1 cellular context compared by ENCODE assay signal in genomic region chr3:49158108-49158709, GRCh38.
TF ChIP-seq lines count a peak whose summit lies in the region.

No MANE protein-coding gene starts in this region.

TF ChIP-seq in HepG2, 621 proteins besides CTCF, POLR2A, EP300 and RAD21 (continued from another document and continues in another):
- TF ChIP-seq KAT2B (IDR thresholded peaks at IDR 0.05; ENCODE audit: borderline replicate concordance, low read depth, low read length) (no peak), HCFC1 (IDR thresholded peaks at IDR 0.05; ENCODE audit: low read depth, low read length) (no peak), PAXIP1 (CRISPR knock-in tag; conservative IDR thresholded peaks at IDR 0.05) (no peak), GTF2F1 (IDR thresholded peaks at IDR 0.05; ENCODE audit: low read length) (no peak), SIX4 (CRISPR knock-in tag; IDR thresholded peaks at IDR 0.05) (no peak), MED1 (CRISPR knock-in tag; IDR thresholded peaks at IDR 0.05) (no peak), ZNF367 (CRISPR knock-in tag; IDR thresholded peaks at IDR 0.05; ENCODE audit: borderline replicate concordance) (no peak), KLF11 (CRISPR knock-in tag; IDR thresholded peaks at IDR 0.05) (no peak), PITX1 (CRISPR knock-in tag; IDR thresholded peaks at IDR 0.05) (no peak), HNF4G (IDR thresholded peaks at IDR 0.05; ENCODE audit: borderline replicate concordance, low read depth, low read length) (peak; percentile 99), HNF4G (CRISPR knock-in tag; IDR thresholded peaks at IDR 0.05; ENCODE audit: borderline replicate concordance, low read depth) (peak; percentile 92), ZNF350 (CRISPR knock-in tag; IDR thresholded peaks at IDR 0.05; ENCODE audit: borderline replicate concordance, low read depth) (no peak), ZNF326 (CRISPR knock-in tag; IDR thresholded peaks at IDR 0.05; ENCODE audit: borderline replicate concordance) (0 out of 2 replicates have a peak, but pooled peaks have one; percentile 35), NR2F6 (IDR thresholded peaks at IDR 0.05) (peak; percentile 100), NR2F6 (CRISPR knock-in tag; IDR thresholded peaks at IDR 0.05) (peak; percentile 100), ZNF704 (CRISPR knock-in tag; IDR thresholded peaks at IDR 0.05; ENCODE audit: borderline replicate concordance) (no peak), CREB1 (IDR thresholded peaks at IDR 0.05) (no peak), CREB1 (CRISPR knock-in tag; IDR thresholded peaks at IDR 0.05) (no peak), ZBED4 (CRISPR knock-in tag; IDR thresholded peaks at IDR 0.05; ENCODE audit: borderline replicate concordance) (no peak), CC2D1A (CRISPR knock-in tag; IDR thresholded peaks at IDR 0.05) (no peak), NCOA5 (CRISPR knock-in tag; IDR thresholded peaks at IDR 0.05) (no peak), SOX6 (IDR thresholded peaks at IDR 0.05) (no peak), SOX6 (CRISPR knock-in tag; IDR thresholded peaks at IDR 0.05) (no peak), ZMYM3 (CRISPR knock-in tag; IDR thresholded peaks at IDR 0.05) (no peak), MAFF (IDR thresholded peaks at IDR 0.05; ENCODE audit: low read depth, low read length) (no peak), HNF4A (CRISPR knock-in tag; IDR thresholded peaks at IDR 0.05) (peak; percentile 91), ZNF598 (CRISPR knock-in tag; IDR thresholded peaks at IDR 0.05; ENCODE audit: borderline replicate concordance) (no peak), ZMYM2 (CRISPR knock-in tag; IDR thresholded peaks at IDR 0.05) (no peak), HNRNPL (IDR thresholded peaks at IDR 0.05; ENCODE audit: low read depth, low read length) (no peak), TARDBP (CRISPR knock-in tag; IDR thresholded peaks at IDR 0.05) (no peak), PRMT3 (CRISPR knock-in tag; IDR thresholded peaks at IDR 0.05; ENCODE audit: borderline replicate concordance, low read depth) (no peak), ZNF883 (CRISPR knock-in tag; IDR thresholded peaks at IDR 0.05; ENCODE audit: not compliant biosample characterization) (no peak), ZIK1 (CRISPR knock-in tag; IDR thresholded peaks at IDR 0.05; ENCODE audit: borderline replicate concordance, low read depth) (no peak), NFATC3 (CRISPR knock-in tag; IDR thresholded peaks at IDR 0.05) (no peak), ZNF235 (CRISPR knock-in tag; IDR thresholded peaks at IDR 0.05; ENCODE audit: borderline replicate concordance) (no peak), HMGXB3 (CRISPR knock-in tag; IDR thresholded peaks at IDR 0.05; ENCODE audit: borderline replicate concordance) (no peak), THYN1 (CRISPR knock-in tag; IDR thresholded peaks at IDR 0.05; ENCODE audit: borderline replicate concordance, low read depth) (no peak), SP4 (CRISPR knock-in tag; IDR thresholded peaks at IDR 0.05) (no peak), AGO2 (optimal IDR thresholded peaks at IDR 0.05; ENCODE audit: low read depth, low read length) (no peak), ZNF841 (CRISPR knock-in tag; IDR thresholded peaks at IDR 0.05; ENCODE audit: borderline replicate concordance) (no peak), THAP11 (CRISPR knock-in tag; IDR thresholded peaks at IDR 0.05) (peak; percentile 39; the same call in 1 of the 2 replicates), ZSCAN29 (CRISPR knock-in tag; conservative IDR thresholded peaks at IDR 0.05) (no peak), SMAD3 (CRISPR knock-in tag; IDR thresholded peaks at IDR 0.05) (0 out of 2 replicates have a peak, but pooled peaks have one; percentile 23), ISL2 (CRISPR knock-in tag; IDR thresholded peaks at IDR 0.05) (no peak)
- TF ChIP-seq, protein P1, sequence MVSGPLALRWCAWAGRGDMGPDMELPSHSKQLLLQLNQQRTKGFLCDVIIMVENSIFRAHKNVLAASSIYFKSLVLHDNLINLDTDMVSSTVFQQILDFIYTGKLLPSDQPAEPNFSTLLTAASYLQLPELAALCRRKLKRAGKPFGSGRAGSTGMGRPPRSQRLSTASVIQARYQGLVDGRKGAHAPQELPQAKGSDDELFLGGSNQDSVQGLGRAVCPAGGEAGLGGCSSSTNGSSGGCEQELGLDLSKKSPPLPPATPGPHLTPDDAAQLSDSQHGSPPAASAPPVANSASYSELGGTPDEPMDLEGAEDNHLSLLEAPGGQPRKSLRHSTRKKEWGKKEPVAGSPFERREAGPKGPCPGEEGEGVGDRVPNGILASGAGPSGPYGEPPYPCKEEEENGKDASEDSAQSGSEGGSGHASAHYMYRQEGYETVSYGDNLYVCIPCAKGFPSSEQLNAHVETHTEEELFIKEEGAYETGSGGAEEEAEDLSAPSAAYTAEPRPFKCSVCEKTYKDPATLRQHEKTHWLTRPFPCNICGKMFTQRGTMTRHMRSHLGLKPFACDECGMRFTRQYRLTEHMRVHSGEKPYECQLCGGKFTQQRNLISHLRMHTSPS (CRISPR knock-in tag; IDR thresholded peaks at IDR 0.05; ENCODE audit: low read depth), result no peak
- TF ChIP-seq, protein P2, sequence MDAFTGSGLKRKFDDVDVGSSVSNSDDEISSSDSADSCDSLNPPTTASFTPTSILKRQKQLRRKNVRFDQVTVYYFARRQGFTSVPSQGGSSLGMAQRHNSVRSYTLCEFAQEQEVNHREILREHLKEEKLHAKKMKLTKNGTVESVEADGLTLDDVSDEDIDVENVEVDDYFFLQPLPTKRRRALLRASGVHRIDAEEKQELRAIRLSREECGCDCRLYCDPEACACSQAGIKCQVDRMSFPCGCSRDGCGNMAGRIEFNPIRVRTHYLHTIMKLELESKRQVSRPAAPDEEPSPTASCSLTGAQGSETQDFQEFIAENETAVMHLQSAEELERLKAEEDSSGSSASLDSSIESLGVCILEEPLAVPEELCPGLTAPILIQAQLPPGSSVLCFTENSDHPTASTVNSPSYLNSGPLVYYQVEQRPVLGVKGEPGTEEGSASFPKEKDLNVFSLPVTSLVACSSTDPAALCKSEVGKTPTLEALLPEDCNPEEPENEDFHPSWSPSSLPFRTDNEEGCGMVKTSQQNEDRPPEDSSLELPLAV (CRISPR knock-in tag; conservative IDR thresholded peaks at IDR 0.05; ENCODE audit: low read depth), result no peak
- TF ChIP-seq, protein P3, sequence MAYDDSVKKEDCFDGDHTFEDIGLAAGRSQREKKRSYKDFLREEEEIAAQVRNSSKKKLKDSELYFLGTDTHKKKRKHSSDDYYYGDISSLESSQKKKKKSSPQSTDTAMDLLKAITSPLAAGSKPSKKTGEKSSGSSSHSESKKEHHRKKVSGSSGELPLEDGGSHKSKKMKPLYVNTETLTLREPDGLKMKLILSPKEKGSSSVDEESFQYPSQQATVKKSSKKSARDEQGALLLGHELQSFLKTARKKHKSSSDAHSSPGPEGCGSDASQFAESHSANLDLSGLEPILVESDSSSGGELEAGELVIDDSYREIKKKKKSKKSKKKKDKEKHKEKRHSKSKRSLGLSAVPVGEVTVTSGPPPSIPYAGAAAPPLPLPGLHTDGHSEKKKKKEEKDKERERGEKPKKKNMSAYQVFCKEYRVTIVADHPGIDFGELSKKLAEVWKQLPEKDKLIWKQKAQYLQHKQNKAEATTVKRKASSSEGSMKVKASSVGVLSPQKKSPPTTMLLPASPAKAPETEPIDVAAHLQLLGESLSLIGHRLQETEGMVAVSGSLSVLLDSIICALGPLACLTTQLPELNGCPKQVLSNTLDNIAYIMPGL (CRISPR knock-in tag; IDR thresholded peaks at IDR 0.05; ENCODE audit: borderline replicate concordance in 1 of 2, low read depth in 1 of 2), result peak in 1 of 2 experiments; percentile 43; a peak in 1 of 4 replicates
